ENCODE assay signal across 22 cellular contexts in genomic region chr11:14388352-14388751, GRCh38.
"Had no signal": no experiment of that assay in that cellular context is flagged by ENCODE, and none has a peak within 500 bp of the region (broad histone marks: within the 10 kb centered on the region; RNA-seq: fewer than 3 reads in every experiment).

No MANE protein-coding gene starts in this region.

- H3K9me3 ChIP-seq: body of pancreas had no signal

- FAIRE-seq: TTC549 had no signal

- H3K27me3 ChIP-seq: body of pancreas had no signal

- ATAC-seq: activated CD4-positive, alpha-beta T cell treated with anti-CD3 and anti-CD28 coated beads for 36 hours; activated T-cell treated with anti-CD3 and anti-CD28 coated beads, Interleukin-2, amount 50 U/mL, for 72 hours; body of pancreas; T-cell had no signal

- DNase-seq: activated CD4-positive, alpha-beta memory T cell treated with anti-CD3 and anti-CD28 coated beads, Interleukin-2, amount 10 ng/mL, durations not matched to agents 7 days and 5 days; activated CD4-positive, alpha-beta T cell treated with anti-CD3 and anti-CD28 coated beads for 36 hours; activated CD4-positive, alpha-beta T cell treated with anti-CD3 and anti-CD28 coated beads, Interleukin-2, amount 50 U/mL, for 1 hour; activated CD8-positive, alpha-beta memory T cell treated with anti-CD3 and anti-CD28 coated beads, Interleukin-2, amount 50 U/mL, for 4 hours; activated naive CD4-positive, alpha-beta T cell; activated T-cell treated with anti-CD3 and anti-CD28 coated beads, Interleukin-2, amount 50 U/mL, for 72 hours; aorta; body of pancreas; KG1; NCI-H1048; NCI-H1417; NCI-H2029; NCI-H2107; NCI-H2171 treated with DMSO at 0.1 percent for 48 hours; NCI-H510A treated with DMSO at 0.1 percent for 48 hours; NCI-H69; SIG-M5; T-cell; T-helper 2 cell; T1000 had no signal

- H3K4me3 ChIP-seq: body of pancreas had no signal

- H3K27ac ChIP-seq: body of pancreas, VCaP had no signal
